ENCODE assay signal across 8 cellular contexts in the genomic region with DNA sequence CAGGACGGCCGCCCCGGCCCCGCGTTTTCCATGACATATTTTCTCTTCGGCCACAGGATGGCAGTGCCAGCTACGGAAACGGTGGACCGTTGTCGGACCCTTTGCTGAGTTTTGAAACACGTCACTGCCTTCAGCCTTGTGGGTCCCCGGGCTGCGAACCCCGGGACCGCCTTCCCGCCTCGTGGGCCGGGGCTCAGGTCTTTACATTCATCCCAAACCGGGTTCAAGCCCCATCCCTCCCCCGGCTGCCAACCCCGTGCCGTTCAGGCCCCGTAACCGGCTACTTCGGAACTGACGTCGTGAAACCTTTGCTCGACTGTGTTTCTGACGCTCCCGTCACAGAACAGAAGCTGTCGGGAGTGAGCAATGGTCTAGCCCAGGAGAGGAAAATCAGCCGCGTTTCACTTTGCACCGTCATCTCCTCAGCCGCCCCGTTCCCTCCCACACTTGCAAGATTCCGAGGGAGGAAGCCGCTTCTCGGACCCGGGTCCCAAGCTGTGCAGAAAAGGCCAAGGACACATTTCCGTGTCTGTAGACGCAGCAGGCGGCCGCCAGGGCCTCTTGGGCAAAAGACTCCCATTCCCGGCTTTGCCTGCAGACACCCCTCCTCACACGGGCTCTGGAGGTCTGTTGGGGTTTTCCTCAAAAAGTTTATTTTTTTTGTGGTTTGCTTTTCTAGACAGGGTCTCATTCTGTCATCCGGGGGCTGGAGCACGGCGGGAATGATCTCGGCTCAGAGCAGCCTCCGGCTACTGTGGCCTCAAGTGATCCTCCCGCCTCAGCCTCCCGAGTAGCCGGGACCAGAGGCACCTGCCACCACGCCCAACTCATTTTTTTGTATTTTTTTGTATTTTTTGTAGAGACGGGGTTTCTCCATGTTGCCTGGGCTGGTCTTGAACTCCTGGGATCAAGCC. TPM values are rescaled to one million over a fixed set of nuclear protein-coding genes. Genes with fewer than 3 reads are reported as not detected.
DNase-seq lines count a peak whose midpoint lies in the region; ATAC-seq and TF ChIP-seq lines count a peak whose summit lies in the region.

No MANE protein-coding gene starts in this region.

- TF ChIP-seq CTCF in thoracic aorta (IDR thresholded peaks at IDR 0.05), result no peak

- H3K9me3 ChIP-seq in thoracic aorta, result no peaks in the 10 kb centered on the region

- H3K4me1 ChIP-seq in thoracic aorta (ENCODE audit: control insufficient read depth in 1 of 2, low read depth in 2 of 2), result no peaks in the 10 kb centered on the region

- DNase-seq in activated naive CD4-positive, alpha-beta T cell treated with anti-CD3 and anti-CD28 coated beads for 36 hours, result peak; percentile 51
- DNase-seq in activated naive CD4-positive, alpha-beta T cell (lab: John Stamatoyannopoulos, UW), result no peak
- peak; percentile 7 to 29 for DNase-seq in activated CD4-positive, alpha-beta T cell treated with anti-CD3 and anti-CD28 coated beads, Interleukin-2, amount 50 U/mL, for 48 hours
- DNase-seq in iPS-NIHi11 (ENCODE audit: low spot score), result peak; percentile 74
- DNase-seq in thoracic aorta (ENCODE audit: low spot score), result no peak
- no peak for DNase-seq in GM19240 (ENCODE audit: insufficient read length, low spot score)

- ATAC-seq in thoracic aorta (ENCODE audit: insufficient number of reproducible peaks, low FRiP score, low read depth) (no peak), HG02571 (IDR thresholded peaks at IDR 0.05; ENCODE audit: unreplicated experiment) (no peak), HG03280 (IDR thresholded peaks at IDR 0.05; ENCODE audit: unreplicated experiment) (no peak)

- H3K27ac ChIP-seq in thoracic aorta, result no peak overlapping the region

- H3K4me1 Mint-ChIP-seq in activated naive CD4-positive, alpha-beta T cell treated with anti-CD3 and anti-CD28 coated beads for 36 hours (ENCODE audit: low read depth), result peaks cover 6% of the 10 kb centered on the region

- H3K36me3 Mint-ChIP-seq in activated naive CD4-positive, alpha-beta T cell treated with anti-CD3 and anti-CD28 coated beads for 36 hours (ENCODE audit: low read depth), result no peaks in the 10 kb centered on the region

- CTCF ChIA-PET in activated naive CD4-positive, alpha-beta T cell treated with anti-CD3 and anti-CD28 coated beads for 36 hours (lab: Charles Lee), result no interaction called here

- no peaks in the 10 kb centered on the region for H3K27me3 ChIP-seq in thoracic aorta (replicated peaks; ENCODE audit: insufficient read depth)

- H3K4me3 ChIP-seq in thoracic aorta, result peak overlapping the region; percentile 39

- intact Hi-C loops in activated naive CD4-positive, alpha-beta T cell treated with anti-CD3 and anti-CD28 coated beads for 36 hours (cut with micrococcal nuclease), result loop anchor here (10.0 kb wide), 1 partner anchor 727 kb away; no protein-coding TSS in a partner anchor

- H3K27ac Mint-ChIP-seq in activated naive CD4-positive, alpha-beta T cell treated with anti-CD3 and anti-CD28 coated beads for 36 hours, result no peak overlapping the region

- no peaks in the 10 kb centered on the region for H3K9me3 Mint-ChIP-seq in activated naive CD4-positive, alpha-beta T cell treated with anti-CD3 and anti-CD28 coated beads for 36 hours

- no peaks in the 10 kb centered on the region for H3K36me3 ChIP-seq in thoracic aorta

- peaks cover 26% of the 10 kb centered on the region for H3K27me3 Mint-ChIP-seq in activated naive CD4-positive, alpha-beta T cell treated with anti-CD3 and anti-CD28 coated beads for 36 hours (ENCODE audit: low read depth)

- peak overlapping the region; percentile 53 for H3K4me3 Mint-ChIP-seq in activated naive CD4-positive, alpha-beta T cell treated with anti-CD3 and anti-CD28 coated beads for 36 hours

RNA-seq across cellular contexts. Expression of gene PPP2R3B, which starts 41.4 kb away (rescaled TPM):
- total RNA-seq in activated naive CD4-positive, alpha-beta T cell treated with anti-CD3 and anti-CD28 coated beads for 36 hours, result 10 to 100 TPM; 33.8 to 37.2 TPM
- 10 to 100 TPM in 1 of 2 donors, 1 to 10 TPM in 1; 6.8 to 14.5 TPM for total RNA-seq in thoracic aorta

Comparison
In these comparisons a context has a peak if more than half of its experiments do, and no peak if none do; other contexts are left out.
1. DNase-seq: peak in activated naive CD4-positive, alpha-beta T cell treated with anti-CD3 and anti-CD28 coated beads for 36 hours (single experiment), activated CD4-positive, alpha-beta T cell treated with anti-CD3 and anti-CD28 coated beads, Interleukin-2, amount 50 U/mL, for 48 hours (2 of 2) and iPS-NIHi11 (single experiment); none in activated naive CD4-positive, alpha-beta T cell (0 of 4), thoracic aorta (single experiment) and GM19240 (single experiment).